Comparison of ENCODE assay signal across 8 cellular contexts in genomic region chr19:4669723-4670480, GRCh38. TPM values are rescaled to one million over a fixed set of nuclear protein-coding genes. Genes with fewer than 3 reads are reported as not detected.
DNase-seq lines count a peak whose midpoint lies in the region; FAIRE-seq and TF ChIP-seq lines count a peak whose summit lies in the region.

Gene MYDGF (minus strand): TSS chr19:4670342. CDS start chr19:4670334, 8 bp downstream.

- peak within 1 kb of the TSS; percentile 67 for H3K27ac ChIP-seq in neutrophil
- peak within 1 kb of the TSS; percentile 84 for H3K27ac ChIP-seq in subcutaneous abdominal adipose tissue (ENCODE audit: low read depth, low read length)

- no peak for FAIRE-seq in frontal cortex (lab: Jason Lieb, UNC)

- H3K9me3 ChIP-seq in HAP-1: no peaks in the 10 kb centered on the region
- H3K9me3 ChIP-seq in neutrophil: no peaks in the 10 kb centered on the region
- H3K9me3 ChIP-seq in subcutaneous abdominal adipose tissue (ENCODE audit: control insufficient read depth in 5 of 5, low read length in 5 of 5): no peaks in the 10 kb centered on the region

- peaks cover 22% of the 10 kb centered on the region for H3K36me3 ChIP-seq in HAP-1 (replicated peaks)
- H3K36me3 ChIP-seq in neutrophil: peaks cover 21% of the 10 kb centered on the region
- H3K36me3 ChIP-seq in subcutaneous abdominal adipose tissue (ENCODE audit: control insufficient read depth in 5 of 5, insufficient read depth in 5 of 5, low read length in 5 of 5): peaks cover 0 to 35% (median 20%) of the 10 kb centered on the region in 5 donors

- H3K9ac ChIP-seq in subcutaneous abdominal adipose tissue (ENCODE audit: low read length in 5 of 5): peak within 1 kb of the TSS; percentile 68 to 91 (median 85)

- DNase-seq in EH (ENCODE audit: low read depth) (peak; percentile 90), HAP-1 (ENCODE audit: low spot score in 2 of 2) (peak; percentile 84 to 96), NB4 (ENCODE audit: low read depth) (peak; percentile 88), SK-MEL-5 (ENCODE audit: low read depth, low spot score) (peak; percentile 83), frontal cortex (ENCODE audit: low spot score in 2 of 2) (peak; percentile 100)
- DNase-seq in activated naive CD4-positive, alpha-beta T cell (lab: John Stamatoyannopoulos, UW): peak; percentile 85 to 91 (median 88)

- TF ChIP-seq POLR2A in NB4 (IDR thresholded peaks at IDR 0.05; ENCODE audit: extremely low read depth, insufficient read length): peak; percentile 33

- TF ChIP-seq CTCF in NB4 (IDR thresholded peaks at IDR 0.05; ENCODE audit: low read depth, low read length) (no peak), neutrophil (IDR thresholded peaks at IDR 0.05) (no peak)

- peaks cover 11% of the 10 kb centered on the region for H3K4me1 ChIP-seq in HAP-1
- H3K4me1 ChIP-seq in neutrophil (ENCODE audit: control insufficient read depth in 1 of 2, insufficient read depth in 1 of 2, low read depth in 1 of 2, low read length in 1 of 2): peaks cover 9 to 17% of the 10 kb centered on the region in 2 experiments
- H3K4me1 ChIP-seq in subcutaneous abdominal adipose tissue (ENCODE audit: control insufficient read depth in 5 of 5, insufficient read depth in 5 of 5, low read length in 5 of 5): peaks cover 2 to 23% (median 13%) of the 10 kb centered on the region in 5 donors

- in situ Hi-C loops in HAP-1 (cut with MboI; ENCODE audit: low sequenced_read_pairs) (no loop called here), SK-MEL-5 (cut with HindIII; ENCODE audit: low pct_unique_long_range_greater_than_20kb, low sequenced_read_pairs) (no loop called here)

- H3K4me3 ChIP-seq in HAP-1 (peak within 1 kb of the TSS; percentile 64), NB4 (ENCODE audit: low read depth, low read length) (peak within 1 kb of the TSS; percentile 70), neutrophil (ENCODE audit: low read depth in 1 of 2, low read length in 1 of 2) (peak within 1 kb of the TSS; percentile 65 to 84), subcutaneous abdominal adipose tissue (ENCODE audit: low read depth in 1 of 5, low read length in 5 of 5) (peak within 1 kb of the TSS; percentile 76 to 92 (median 86))

- no peaks in the 10 kb centered on the region for H3K27me3 ChIP-seq in HAP-1 (ENCODE audit: low read depth)
- no peaks in the 10 kb centered on the region for H3K27me3 ChIP-seq in neutrophil
- H3K27me3 ChIP-seq in subcutaneous abdominal adipose tissue (ENCODE audit: control insufficient read depth in 5 of 5, insufficient read depth in 4 of 5, low read length in 5 of 5): no peaks in the 10 kb centered on the region

RNA-seq across cellular contexts. Expression of gene MYDGF, which starts in this region (rescaled TPM):
- total RNA-seq in SK-MEL-5 (2014; rRNA removed; shearing (Covaris generic)): 321 and 322 TPM in 2 replicates
- 338 and 373 TPM in 2 replicates for polyA plus RNA-seq in SK-MEL-5 (2015; cell fraction: cytosol; rRNA removed)
- 23.2 and 32.3 TPM in 2 replicates for polyA plus RNA-seq in SK-MEL-5 (2015; cell fraction: nucleus; rRNA removed)
- total RNA-seq in frontal cortex: 33.4 TPM

Comparison
In these comparisons a context has a peak if more than half of its experiments do, and no peak if none do; other contexts are left out.
1. Peak in every context shown above with its lines: DNase-seq, H3K4me3 ChIP-seq and H3K27ac ChIP-seq.